ENCODE assay signal across 8 cellular contexts in the genomic region with DNA sequence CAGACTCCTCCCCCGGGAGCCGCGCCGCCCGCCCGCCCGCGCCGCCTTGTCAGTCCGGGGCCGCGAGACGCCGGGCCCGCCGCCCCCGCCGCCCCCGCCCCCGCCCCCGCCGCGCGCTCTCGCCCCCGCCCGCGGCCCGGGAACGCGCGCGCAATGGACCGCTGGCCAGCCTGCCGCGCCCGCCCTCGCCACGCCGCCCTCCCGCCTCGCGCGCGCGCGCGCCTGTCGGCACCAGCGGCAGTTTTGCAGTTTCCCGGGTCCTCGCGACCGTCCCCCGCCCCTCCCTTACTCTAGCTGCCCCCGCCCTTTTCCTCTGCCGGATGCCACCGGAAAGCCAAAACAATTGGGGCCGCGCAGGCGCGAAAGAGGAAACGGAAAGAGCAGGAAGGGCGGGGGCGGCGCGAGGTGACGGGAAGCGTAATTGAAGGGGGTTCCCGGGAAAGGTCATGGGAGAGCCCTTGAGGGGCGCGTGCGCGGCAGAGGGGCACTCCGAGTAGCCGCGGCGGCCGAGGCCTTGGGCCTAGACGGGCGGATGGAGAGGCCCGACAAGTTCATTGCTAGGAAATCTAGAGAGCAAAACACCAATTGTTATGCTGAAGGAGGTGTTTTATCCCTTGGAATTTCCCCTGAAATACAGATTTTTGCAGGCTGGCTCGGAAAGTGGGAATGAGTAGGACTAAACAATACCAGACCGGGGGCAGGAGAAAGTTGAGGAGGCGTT. TPM values are rescaled to one million over a fixed set of nuclear protein-coding genes. Genes with fewer than 3 reads are reported as not detected.
DNase-seq lines count a peak whose midpoint lies in the region; ATAC-seq, FAIRE-seq and TF ChIP-seq lines count a peak whose summit lies in the region.

No MANE protein-coding gene starts in this region.

- no peak for TF ChIP-seq CTCF in Caco-2 (IDR thresholded peaks at IDR 0.05; ENCODE audit: insufficient read depth in 1 of 2, low read depth in 1 of 2, low read length in 1 of 2, severe bottlenecking in 1 of 2, unreplicated experiment in 1 of 2)

- peak overlapping the region; percentile 99 for H3K4me3 Mint-ChIP-seq in Caco-2 (ENCODE audit: unreplicated experiment)

- H3K9me3 ChIP-seq in Caco-2 (no peaks in the 10 kb centered on the region), endocrine pancreas (ENCODE audit: control insufficient read depth, low read length) (no peaks in the 10 kb centered on the region), mesodermal cell (ENCODE audit: control insufficient read depth, low read length) (no peaks in the 10 kb centered on the region)

- peak overlapping the region; percentile 97 for H3K27ac ChIP-seq in mesodermal cell (ENCODE audit: low read depth, low read length, severe bottlenecking)

- WGBS in mesodermal cell (ENCODE audit: insufficient coverage in 2 of 2), 2 experiments: 0 to 1% methylated on average over 36 to 37 of the region's 85 CpGs

- POLR2A ChIA-PET in Caco-2 (lab: Charles Lee): interaction anchor here (0.5 to 1.0 kb wide), 7 partner anchors 9 to 835 kb away, joined by 3 to 6 read pairs (median 4); no protein-coding TSS in a partner anchor

- peaks cover 25% of the 10 kb centered on the region for H3K4me1 Mint-ChIP-seq in Caco-2 (ENCODE audit: low read depth, unreplicated experiment)

- DNase-seq in Caco-2 (peak; percentile 95 to 98), HTR-8/SVneo (ENCODE audit: insufficient read length, low spot score) (peak; percentile 90), NOMO-1 treated with DMSO at 0.1 percent for 48 hours (lab: John Stamatoyannopoulos, UW; ENCODE audit: unreplicated experiment) (peak; percentile 95)
- DNase-seq in activated CD8-positive, alpha-beta memory T cell treated with anti-CD3 and anti-CD28 coated beads, Interleukin-2, amount 50 U/mL, for 1 hour (ENCODE audit: extremely low read depth): peak; percentile 97
- DNase-seq in stimulated activated CD8-positive, alpha-beta memory T cell treated with anti-CD3 and anti-CD28 coated beads, Interleukin-15, amount 100 ng/mL, for 4 hours (ENCODE audit: low read depth in 2 of 2): peak; percentile 94 to 95

- H3K27ac Mint-ChIP-seq in Caco-2 (ENCODE audit: unreplicated experiment): peak overlapping the region; percentile 95

- CTCF ChIA-PET in Caco-2 (lab: Charles Lee): interaction anchor here (0.6 to 1.0 kb wide), 3 partner anchors 45 to 154 kb away, joined by 3 to 4 read pairs (median 3); no protein-coding TSS in a partner anchor

- peaks cover 30% of the 10 kb centered on the region for H3K36me3 Mint-ChIP-seq in Caco-2 (ENCODE audit: insufficient read depth, unreplicated experiment)

- H3K9ac ChIP-seq in endocrine pancreas (ENCODE audit: control insufficient read depth, insufficient read depth, low read length): peak overlapping the region; percentile 92

- no peaks in the 10 kb centered on the region for H3K27me3 ChIP-seq in Caco-2 (replicated peaks; ENCODE audit: control insufficient read depth, insufficient read depth, low read length)
- H3K27me3 ChIP-seq in endocrine pancreas (ENCODE audit: control insufficient read depth, insufficient read depth, low read length): no peaks in the 10 kb centered on the region

- ATAC-seq in GM21381 (IDR thresholded peaks at IDR 0.05; ENCODE audit: unreplicated experiment): peak; percentile 45

- H3K9me3 Mint-ChIP-seq in Caco-2 (ENCODE audit: unreplicated experiment): no peaks in the 10 kb centered on the region

- peak; percentile 68 for FAIRE-seq in HTR-8/SVneo (lab: Jason Lieb, UNC)

- H3K36me3 ChIP-seq in Caco-2 (ENCODE audit: control insufficient read depth, insufficient read depth, low read length) (no peaks in the 10 kb centered on the region), endocrine pancreas (ENCODE audit: control insufficient read depth, insufficient read depth, low read length) (no peaks in the 10 kb centered on the region), mesodermal cell (ENCODE audit: control insufficient read depth, insufficient read depth, low read length) (peaks cover 8% of the 10 kb centered on the region)

- H3K27me3 Mint-ChIP-seq in Caco-2 (ENCODE audit: insufficient read depth, unreplicated experiment): no peaks in the 10 kb centered on the region

- BruUV-seq in Caco-2 (replicated peaks; lab: Mats Ljungman, UMichigan): no TSS peak

- intact Hi-C loops in Caco-2 (cut with micrococcal nuclease; ENCODE audit: unreplicated experiment): loop anchor here (2.0 kb wide), 3 partner anchors 51 to 397 kb away; partner anchors contain the start of genes AVL9 and RP9

- H3K4me3 ChIP-seq in Caco-2 (ENCODE audit: low read depth, low read length) (peak overlapping the region; percentile 86), endocrine pancreas (ENCODE audit: control insufficient read depth, insufficient read depth, low read length) (peak overlapping the region; percentile 68), mesodermal cell (ENCODE audit: extremely low read depth, insufficient read depth, low read length, poor library complexity, severe bottlenecking) (peak overlapping the region; percentile 62)

- peaks cover 41% of the 10 kb centered on the region for H3K4me1 ChIP-seq in Caco-2
- peaks cover 22% of the 10 kb centered on the region for H3K4me1 ChIP-seq in endocrine pancreas (ENCODE audit: control insufficient read depth, insufficient read depth, low read length)
- peaks cover 27% of the 10 kb centered on the region for H3K4me1 ChIP-seq in mesodermal cell (ENCODE audit: control insufficient read depth, insufficient read depth, low read length, poor library complexity, severe bottlenecking)

RNA-seq across cellular contexts. Expression of gene KBTBD2, which starts 0.4 kb away (rescaled TPM):
- 30.2 and 30.8 TPM in 2 replicates for total RNA-seq in Caco-2 (2022)
- 49.4 TPM for polyA plus RNA-seq in mesodermal cell (2013, experiment 1 of 2)
- 48.4 TPM for polyA plus RNA-seq in mesodermal cell (2013, experiment 2 of 2)

Comparison
In these comparisons a context has a peak if more than half of its experiments do, and no peak if none do; other contexts are left out.
1. Peak in every context shown above with its lines: DNase-seq, ATAC-seq, H3K4me3 ChIP-seq and H3K27ac ChIP-seq.